17 cellular contexts compared by ENCODE assay signal in the genomic region with DNA sequence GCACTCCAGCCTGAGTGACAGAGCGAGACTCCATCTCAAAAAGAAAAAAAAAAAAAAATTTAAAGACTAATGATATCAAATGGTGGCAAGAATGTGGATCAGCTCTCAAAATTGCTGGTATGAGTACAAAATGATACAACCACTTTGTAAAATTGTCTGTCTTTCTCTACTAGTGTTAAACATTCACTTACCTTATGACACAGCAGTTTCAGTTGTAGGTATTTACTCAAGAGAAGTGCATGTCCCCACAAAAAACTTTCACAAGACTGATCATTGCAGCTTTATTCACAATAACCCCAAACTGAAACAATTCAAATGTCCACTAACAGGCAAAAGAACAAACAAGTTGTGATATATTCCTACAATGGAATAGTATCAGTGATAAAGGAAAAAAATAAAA. TPM values are rescaled to one million over a fixed set of nuclear protein-coding genes. Genes with fewer than 3 reads are reported as not detected.
A peak's percentile ranks its signal among the peaks of the same experiment; 100 is the strongest.
DNase-seq lines count a peak whose midpoint lies in the region; ATAC-seq, FAIRE-seq and TF ChIP-seq lines count a peak whose summit lies in the region.
"Had no signal": no experiment of that assay in that cellular context is flagged by ENCODE, and none has a peak within 500 bp of the region (broad histone marks: within the 10 kb centered on the region; RNA-seq: fewer than 3 reads in every experiment).

No MANE protein-coding gene starts in this region.

- H3K27ac Mint-ChIP-seq in activated naive CD8-positive, alpha-beta T cell treated with anti-CD3 and anti-CD28 coated beads for 36 hours: no peak overlapping the region
- H3K27ac Mint-ChIP-seq: activated CD4-positive, alpha-beta memory T cell treated with anti-CD3 and anti-CD28 coated beads for 36 hours; activated T-cell treated with anti-CD3 and anti-CD28 coated beads, Interleukin-2, amount 50 U/mL, for 72 hours had no signal

- H3K27me3 ChIP-seq in GM12878 (replicated peaks in 1 of 2; ENCODE audit: control insufficient read depth in 2 of 2, insufficient read depth in 2 of 2, low read length in 1 of 2) (no peaks in the 10 kb centered on the region), GM23248 (replicated peaks; ENCODE audit: insufficient read depth) (no peaks in the 10 kb centered on the region)
- H3K27me3 ChIP-seq: cardiac muscle cell had no signal

- DNase-seq in GM12878 (ENCODE audit: low read depth, low spot score): no peak
- no peak for DNase-seq in activated naive CD8-positive, alpha-beta T cell treated with anti-CD3 and anti-CD28 coated beads for 36 hours
- DNase-seq in GM23248: no peak
- DNase-seq in AG08396 (ENCODE audit: low spot score): no peak
- DNase-seq: activated CD4-positive, alpha-beta memory T cell treated with anti-CD3 and anti-CD28 coated beads for 36 hours; activated T-cell treated with anti-CD3 and anti-CD28 coated beads, Interleukin-2, amount 50 U/mL, for 72 hours; effector memory CD4-positive, alpha-beta T cell; kidney; midbrain; NCI-H187 treated with DMSO at 0.1 percent for 48 hours; NCI-H524 treated with DMSO at 0.1 percent for 48 hours; right cardiac atrium had no signal

- H3K4me3 ChIP-seq in GM12878: no peak overlapping the region
- no peak overlapping the region for H3K4me3 ChIP-seq in GM23248
- H3K4me3 ChIP-seq: cardiac muscle cell had no signal

- H4K20me1 ChIP-seq in GM12878 (ENCODE audit: control insufficient read depth, insufficient read depth) (no peaks in the 10 kb centered on the region), GM23248 (ENCODE audit: insufficient read depth) (no peaks in the 10 kb centered on the region)

- H3K79me2 ChIP-seq in GM12878 (ENCODE audit: control insufficient read depth, insufficient read depth, low read length) (no peaks in the 10 kb centered on the region), GM23248 (ENCODE audit: insufficient read depth) (no peaks in the 10 kb centered on the region)

- H3F3A ChIP-seq in GM23248 (ENCODE audit: insufficient read depth): no peaks in the 10 kb centered on the region

- no peak for TF ChIP-seq EP300 in GM12878 (IDR thresholded peaks at IDR 0.05; ENCODE audit: borderline replicate concordance in 1 of 2, control insufficient read depth in 1 of 2, low read depth in 2 of 2, low read length in 2 of 2)

- H3K9me3 Mint-ChIP-seq in activated naive CD8-positive, alpha-beta T cell treated with anti-CD3 and anti-CD28 coated beads for 36 hours: no peaks in the 10 kb centered on the region
- H3K9me3 Mint-ChIP-seq: activated CD4-positive, alpha-beta memory T cell treated with anti-CD3 and anti-CD28 coated beads for 36 hours; activated T-cell treated with anti-CD3 and anti-CD28 coated beads, Interleukin-2, amount 50 U/mL, for 72 hours had no signal

- 0% methylated on average over 1 of the region's 1 CpG for WGBS in GM12878 (ENCODE audit: insufficient coverage, insufficient replicate concordance, low lambda C conversion rate, missing lambda C conversion rate)
- 80 to 100% methylated on average over 1 of the region's 1 CpG for WGBS in GM23248 (ENCODE audit: low coverage in 1 of 2, low lambda C conversion rate in 2 of 2, missing lambda C conversion rate in 2 of 2), 2 experiments

- CTCF ChIA-PET in GM12878 (lab: Yijun Ruan, JAX): interaction anchor here (1.9 kb wide), 1 partner anchor 22 kb away, joined by 4 read pairs; no protein-coding TSS in a partner anchor

- no peaks in the 10 kb centered on the region for H3K9me2 ChIP-seq in GM23248 (ENCODE audit: insufficient read depth)

- ATAC-seq in GM18868 (IDR thresholded peaks at IDR 0.05; ENCODE audit: unreplicated experiment) (peak; percentile 77), GM21529 (IDR thresholded peaks at IDR 0.05; ENCODE audit: unreplicated experiment) (peak; percentile 79), HG02981 (IDR thresholded peaks at IDR 0.05; ENCODE audit: unreplicated experiment) (peak; percentile 82), GM12878 (peak; percentile 73), SK-N-SH treated with all-trans-retinoic acid at 6 μM for 48 hours (no peak)
- ATAC-seq: activated T-cell treated with anti-CD3 and anti-CD28 coated beads, Interleukin-2, amount 50 U/mL, for 72 hours; right cardiac atrium had no signal

- no peaks in the 10 kb centered on the region for H3K4me1 Mint-ChIP-seq in activated naive CD8-positive, alpha-beta T cell treated with anti-CD3 and anti-CD28 coated beads for 36 hours

- no peak for TF ChIP-seq RAD21 in GM12878 (IDR thresholded peaks at IDR 0.05; ENCODE audit: insufficient read depth, low read depth, low read length)

- in situ Hi-C loops in GM12878 (cut with MboI): no loop called here
- in situ Hi-C loops in GM23248 (cut with MboI): loop anchor here (25.0 kb wide), 1 partner anchor 1537 kb away; a partner anchor contains a TSS

- H3K4me1 ChIP-seq in GM12878 (ENCODE audit: control insufficient read depth, insufficient read depth, low read length): no peaks in the 10 kb centered on the region
- H3K4me1 ChIP-seq in GM23248 (ENCODE audit: insufficient read depth): no peaks in the 10 kb centered on the region

- H3K36me3 Mint-ChIP-seq in activated naive CD8-positive, alpha-beta T cell treated with anti-CD3 and anti-CD28 coated beads for 36 hours: peaks cover 1% of the 10 kb centered on the region
- H3K36me3 Mint-ChIP-seq: activated CD4-positive, alpha-beta memory T cell treated with anti-CD3 and anti-CD28 coated beads for 36 hours had no signal

- H2AFZ ChIP-seq in GM12878 (ENCODE audit: control insufficient read depth, low read depth, low read length): no peak overlapping the region
- H2AFZ ChIP-seq in GM23248: no peak overlapping the region

- H3K27me3 Mint-ChIP-seq in activated naive CD8-positive, alpha-beta T cell treated with anti-CD3 and anti-CD28 coated beads for 36 hours: peaks cover 19% of the 10 kb centered on the region

- H3K36me3 ChIP-seq in GM12878 (ENCODE audit: control insufficient read depth in 2 of 2, insufficient read depth in 2 of 2, low read length in 1 of 2): no peaks in the 10 kb centered on the region
- no peaks in the 10 kb centered on the region for H3K36me3 ChIP-seq in GM23248 (ENCODE audit: low read depth)
- H3K36me3 ChIP-seq: cardiac muscle cell had no signal

- TF ChIP-seq CTCF in GM12878 (IDR thresholded peaks at IDR 0.05 in 2 of 3, conservative IDR thresholded peaks at IDR 0.05 in 1 of 3; ENCODE audit: control insufficient read depth in 2 of 3, extremely low read depth in 1 of 3, insufficient read depth in 1 of 3, low read depth in 3 of 3, low read length in 3 of 3): no peak

- SMC1A ChIA-PET in GM12878 (lab: Charles Lee; ENCODE audit: uncharacterized antibody, unreplicated experiment): no interaction called here

- H3K9ac ChIP-seq in GM12878 (ENCODE audit: control insufficient read depth, insufficient read depth, low read length) (no peak overlapping the region), GM23248 (no peak overlapping the region)

- H3K4me3 Mint-ChIP-seq in activated naive CD8-positive, alpha-beta T cell treated with anti-CD3 and anti-CD28 coated beads for 36 hours: no peak overlapping the region
- H3K4me3 Mint-ChIP-seq: activated CD4-positive, alpha-beta memory T cell treated with anti-CD3 and anti-CD28 coated beads for 36 hours; activated T-cell treated with anti-CD3 and anti-CD28 coated beads, Interleukin-2, amount 50 U/mL, for 72 hours had no signal

- POLR2A ChIA-PET in GM12878 (lab: Charles Lee): no interaction called here

- BruUV-seq in GM12878 (replicated peaks; lab: Mats Ljungman, UMichigan): no TSS peak

- intact Hi-C loops in GM12878 (cut with micrococcal nuclease; ENCODE audit: unreplicated experiment): no loop called here

- H3K4me2 ChIP-seq in GM12878 (ENCODE audit: control insufficient read depth, insufficient read depth): no peak overlapping the region
- H3K4me2 ChIP-seq in GM23248 (ENCODE audit: unreplicated experiment): no peak overlapping the region

- H3K27ac ChIP-seq in GM12878 (ENCODE audit: control insufficient read depth, insufficient read depth) (no peak overlapping the region), GM23248 (no peak overlapping the region)
- H3K27ac ChIP-seq: cardiac muscle cell had no signal

- TF ChIP-seq POLR2A in GM12878 (IDR thresholded peaks at IDR 0.05; ENCODE audit: low read depth, low read length): no peak

- no peaks in the 10 kb centered on the region for H3K9me3 ChIP-seq in GM12878 (replicated peaks; ENCODE audit: control insufficient read depth, insufficient read depth, low read length)
- no peaks in the 10 kb centered on the region for H3K9me3 ChIP-seq in GM23248 (ENCODE audit: low read depth)

- RAD21 ChIA-PET in GM12878 (lab: Charles Lee; ENCODE audit: unreplicated experiment): no interaction called here

- FAIRE-seq in GM12878 (lab: Jason Lieb, UNC): no peak
- FAIRE-seq: kidney had no signal

RNA-seq across cellular contexts. Expression of a gene that starts 14.7 kb away (rescaled TPM):
- 86.0 and 86.6 TPM in 2 replicates for total RNA-seq in GM12878 (2013; cell fraction: nucleolus; rRNA removed)
- total RNA-seq in GM12878 (2014; rRNA removed) (16.8 and 28.8 TPM in 2 replicates), GM12878 (2014; rRNA removed; fragmentation: Illumina TruSeq; extraction: Trizol) (45.5 and 50.1 TPM in 2 replicates), GM12878 (2021) (22.2 and 29.5 TPM in 2 replicates)
- polyA plus RNA-seq in GM12878 (2011; ENCODE audit: low read depth): 16.7 TPM
- polyA plus RNA-seq in GM12878 (2011; rRNA removed) (50.9 and 114 TPM in 2 replicates), GM12878 (2014; fragmentation: Illumina TruSeq; extraction: Trizol) (54.7 and 58.5 TPM in 2 replicates), GM12878 (2014; fragmentation: Nextera tagmentation; extraction: Ambion mirVana) (10 to 100 TPM; 54.6 to 59.1 TPM), GM12878 (2014; rRNA removed) (30.6 and 48.8 TPM in 2 replicates), GM12878 (2016; fragmentation: Nextera tagmentation; extraction: Ambion mirVana) (10 to 100 TPM; 52.6 to 57.7 TPM), GM23248 (2016; fragmentation: Nextera tagmentation; extraction: Ambion mirVana) (28.5 and 29.8 TPM in 2 replicates)
- 3.3 and 4.6 TPM in 2 replicates for polyA plus RNA-seq in GM12878 (2011; cell fraction: cytosol; rRNA removed)
- 11.8 and 18.7 TPM in 2 replicates for polyA plus RNA-seq in GM12878 (2011; cell fraction: nucleus; rRNA removed)
- polyA plus RNA-seq in GM12878 (2012): 31.4 and 44.8 TPM in 2 replicates
- 2.2 and 2.5 TPM in 2 replicates for polyA minus RNA-seq in GM12878 (2011; rRNA and poly(A)+ RNA removed)
- polyA minus RNA-seq in GM12878 (2011; cell fraction: cytosol; rRNA and poly(A)+ RNA removed): 2.4 and 6.1 TPM in 2 replicates
- polyA minus RNA-seq in GM12878 (2011; cell fraction: nucleus; rRNA and poly(A)+ RNA removed): 7.5 and 7.7 TPM in 2 replicates
- 10 to 100 TPM; 43.7 to 45.9 TPM for total RNA-seq in activated naive CD8-positive, alpha-beta T cell treated with anti-CD3 and anti-CD28 coated beads for 36 hours
- total RNA-seq in GM23248 (2014; rRNA removed; shearing (Covaris generic)): 9.5 and 28.3 TPM in 2 replicates

RNA-seq across cellular contexts. Expression of a gene that starts 50.3 kb away (rescaled TPM):
- 21.3 and 22.7 TPM in 2 replicates for total RNA-seq in GM12878 (2013; cell fraction: nucleolus; rRNA removed)
- total RNA-seq in GM12878 (2014; rRNA removed) (6.9 and 7.4 TPM in 2 replicates), GM12878 (2014; rRNA removed; fragmentation: Illumina TruSeq; extraction: Trizol) (7.4 and 7.6 TPM in 2 replicates), GM12878 (2021) (7.3 and 7.8 TPM in 2 replicates)
- polyA plus RNA-seq in GM12878 (2011; ENCODE audit: low read depth): 0.97 TPM
- polyA plus RNA-seq in GM12878 (2011; rRNA removed) (6.1 and 8.3 TPM in 2 replicates), GM12878 (2014; fragmentation: Illumina TruSeq; extraction: Trizol) (7.4 and 9.0 TPM in 2 replicates), GM12878 (2014; fragmentation: Nextera tagmentation; extraction: Ambion mirVana) (1 to 10 TPM; 2.0 to 2.8 TPM), GM12878 (2014; rRNA removed) (6.4 and 7.5 TPM in 2 replicates), GM12878 (2016; fragmentation: Nextera tagmentation; extraction: Ambion mirVana) (10 to 100 TPM in 1 of 2 experiments, 1 to 10 TPM in 1; 9.5 to 10.5 TPM), GM23248 (2016; fragmentation: Nextera tagmentation; extraction: Ambion mirVana) (5.6 and 5.9 TPM in 2 replicates)
- polyA plus RNA-seq in GM12878 (2011; cell fraction: cytosol; rRNA removed): 4.2 and 4.5 TPM in 2 replicates
- polyA plus RNA-seq in GM12878 (2011; cell fraction: nucleus; rRNA removed): 9.1 and 9.4 TPM in 2 replicates
- 3.6 and 5.9 TPM in 2 replicates for polyA plus RNA-seq in GM12878 (2012)
- polyA minus RNA-seq in GM12878 (2011; rRNA and poly(A)+ RNA removed): 6.8 and 10.2 TPM in 2 replicates
- polyA minus RNA-seq in GM12878 (2011; cell fraction: cytosol; rRNA and poly(A)+ RNA removed): 3.2 and 4.2 TPM in 2 replicates
- polyA minus RNA-seq in GM12878 (2011; cell fraction: nucleus; rRNA and poly(A)+ RNA removed): 17.0 and 27.2 TPM in 2 replicates
- total RNA-seq in activated naive CD8-positive, alpha-beta T cell treated with anti-CD3 and anti-CD28 coated beads for 36 hours: 1 to 10 TPM; 5.4 to 5.6 TPM
- 3.7 and 4.8 TPM in 2 replicates for total RNA-seq in GM23248 (2014; rRNA removed; shearing (Covaris generic))

RNA-seq across cellular contexts. Expression of a gene that starts 50.4 kb away (rescaled TPM):
- 11.3 and 14.3 TPM in 2 replicates for total RNA-seq in GM12878 (2013; cell fraction: nucleolus; rRNA removed)
- total RNA-seq in GM12878 (2014; rRNA removed): 15.2 and 22.1 TPM in 2 replicates
- total RNA-seq in GM12878 (2014; rRNA removed; fragmentation: Illumina TruSeq; extraction: Trizol): 23.4 and 25.5 TPM in 2 replicates
- total RNA-seq in GM12878 (2021): 18.3 and 18.4 TPM in 2 replicates
- polyA plus RNA-seq in GM12878 (2011; ENCODE audit: low read depth): 11.0 TPM
- 16.7 and 27.0 TPM in 2 replicates for polyA plus RNA-seq in GM12878 (2011; rRNA removed)
- 17.7 and 31.7 TPM in 2 replicates for polyA plus RNA-seq in GM12878 (2011; cell fraction: cytosol; rRNA removed)
- polyA plus RNA-seq in GM12878 (2011; cell fraction: nucleus; rRNA removed): 4.9 and 11.4 TPM in 2 replicates
- polyA plus RNA-seq in GM12878 (2012): 6.5 and 8.3 TPM in 2 replicates
- 29.5 and 35.1 TPM in 2 replicates for polyA plus RNA-seq in GM12878 (2014; fragmentation: Illumina TruSeq; extraction: Trizol)
- 10 to 100 TPM; 42.1 to 50.9 TPM for polyA plus RNA-seq in GM12878 (2014; fragmentation: Nextera tagmentation; extraction: Ambion mirVana)
- 18.8 and 22.4 TPM in 2 replicates for polyA plus RNA-seq in GM12878 (2014; rRNA removed)
- polyA plus RNA-seq in GM12878 (2016; fragmentation: Nextera tagmentation; extraction: Ambion mirVana): 10 to 100 TPM; 32.0 to 33.1 TPM
- 6.3 and 6.9 TPM in 2 replicates for polyA minus RNA-seq in GM12878 (2011; rRNA and poly(A)+ RNA removed)
- polyA minus RNA-seq in GM12878 (2011; cell fraction: cytosol; rRNA and poly(A)+ RNA removed): 2.6 and 2.9 TPM in 2 replicates
- polyA minus RNA-seq in GM12878 (2011; cell fraction: nucleus; rRNA and poly(A)+ RNA removed): 0.97 and 2.1 TPM in 2 replicates
- 10 to 100 TPM; 25.4 to 25.7 TPM for total RNA-seq in activated naive CD8-positive, alpha-beta T cell treated with anti-CD3 and anti-CD28 coated beads for 36 hours
- total RNA-seq in GM23248 (2014; rRNA removed; shearing (Covaris generic)): 1.5 and 8.8 TPM in 2 replicates
- 3.3 and 3.9 TPM in 2 replicates for polyA plus RNA-seq in GM23248 (2016; fragmentation: Nextera tagmentation; extraction: Ambion mirVana)
